22 cellular contexts compared by ENCODE assay signal in genomic region chr5:40547994-40548575, GRCh38.
"Had no signal": no experiment of that assay in that cellular context is flagged by ENCODE, and none has a peak within 500 bp of the region (broad histone marks: within the 10 kb centered on the region; RNA-seq: fewer than 3 reads in every experiment).

No MANE protein-coding gene starts in this region.

- DNase-seq: activated CD4-positive, alpha-beta T cell treated with anti-CD3 and anti-CD28 coated beads, Interleukin-2, amount 50 U/mL, for 1 hour; activated CD8-positive, alpha-beta memory T cell treated with anti-CD3 and anti-CD28 coated beads, Interleukin-2, amount 50 U/mL, for 4 hours; activated naive CD4-positive, alpha-beta T cell treated with anti-CD3 and anti-CD28 coated beads for 36 hours; activated T-cell treated with anti-CD3 and anti-CD28 coated beads, Interleukin-2, amount 50 U/mL, for 4 hours; aorta; brain microvascular endothelial cell; colonic mucosa; head of caudate nucleus; kidney; left ventricle myocardium superior; mesenchymal stem cell; naive thymus-derived CD8-positive, alpha-beta T cell; pancreas; stimulated activated CD4-positive, alpha-beta T cell treated with anti-CD3 and anti-CD28 coated beads, Interleukin-12 subunit alpha, Interleukin-12 subunit beta, amount 100 ng/mL, for 4 hours; stimulated activated CD4-positive, alpha-beta T cell treated with anti-CD3 and anti-CD28 coated beads, Interleukin-1b, Interleukin-23, amount 100 ng/mL, for 48 hours; T1000; transverse colon; uterus had no signal

- ATAC-seq: activated CD4-positive, CD25-positive, alpha-beta regulatory T cell treated with anti-CD3 and anti-CD28 coated beads, Interleukin-2, amount 50 U/mL, for 24 hours; activated T-cell treated with anti-CD3 and anti-CD28 coated beads, Interleukin-2, amount 50 U/mL, for 4 hours; left ventricle myocardium superior; naive thymus-derived CD8-positive, alpha-beta T cell; pancreas had no signal

- H3K4me1 ChIP-seq: colonic mucosa, pancreas, uterus had no signal

- H3K4me3 ChIP-seq: colonic mucosa, pancreas, suprapubic skin, transverse colon, uterus had no signal

- H3K27me3 ChIP-seq: brain microvascular endothelial cell, colonic mucosa, neutrophil, pancreas, suprapubic skin, transverse colon, uterus had no signal

- H3K9me3 ChIP-seq: colonic mucosa, neutrophil, pancreas, suprapubic skin, transverse colon, uterus had no signal

- FAIRE-seq: frontal cortex, kidney, pancreas had no signal

- H3K36me3 ChIP-seq: brain microvascular endothelial cell, colonic mucosa, neutrophil, pancreas, suprapubic skin, transverse colon, uterus had no signal

- H3K27ac ChIP-seq: brain microvascular endothelial cell, colonic mucosa, neutrophil, pancreas, suprapubic skin, transverse colon, uterus had no signal
